ENCODE assay signal across 7 cellular contexts in genomic region chrX:56365171-56365570, GRCh38.
DNase-seq lines count a peak whose midpoint lies in the region; ATAC-seq and FAIRE-seq lines count a peak whose summit lies in the region.
"Not testable (repeated sequence)": the region's sequence is repeated elsewhere in the genome, so short reads cannot be mapped to it uniquely, and the experiment has no call there.

No MANE protein-coding gene starts in this region.

- not testable (repeated sequence) for H3K9me3 ChIP-seq in small intestine (ENCODE audit: control insufficient read depth, low read depth)

- peaks cover 45% of the 10 kb centered on the region for H3K4me1 Mint-ChIP-seq in activated CD4-positive, alpha-beta T cell treated with anti-CD3 and anti-CD28 coated beads for 36 hours
- H3K4me1 Mint-ChIP-seq in activated CD8-positive, alpha-beta T cell treated with anti-CD3 and anti-CD28 coated beads, Interleukin-2, amount 10 ng/mL, durations not matched to agents 7 days and 5 days (ENCODE audit: low read depth): peaks cover 60% of the 10 kb centered on the region
- peaks cover 31% of the 10 kb centered on the region for H3K4me1 Mint-ChIP-seq in activated T-helper 17 cell treated with anti-CD3 and anti-CD28 coated beads, Interleukin-2, amount 50 U/mL, for 72 hours
- H3K4me1 Mint-ChIP-seq in activated naive CD8-positive, alpha-beta T cell (ENCODE audit: low read depth): peaks cover 50% of the 10 kb centered on the region
- H3K4me1 Mint-ChIP-seq in effector memory CD8-positive, alpha-beta T cell (ENCODE audit: low read depth in 2 of 2): peaks cover 3 to 22% of the 10 kb centered on the region in 2 donors

- H3K4me1 ChIP-seq in small intestine (ENCODE audit: control insufficient read depth in 2 of 2, insufficient read depth in 1 of 2, low read depth in 1 of 2, low read length in 1 of 2): not testable (repeated sequence)

- intact Hi-C loops in activated CD4-positive, alpha-beta T cell treated with anti-CD3 and anti-CD28 coated beads for 36 hours (cut with DNase I, micrococcal nuclease): not testable (repeated sequence)

- not testable (repeated sequence) for H3K36me3 ChIP-seq in small intestine (ENCODE audit: control insufficient read depth in 2 of 2, insufficient read depth in 2 of 2, low read length in 2 of 2)

- H3K36me3 Mint-ChIP-seq in activated CD4-positive, alpha-beta T cell treated with anti-CD3 and anti-CD28 coated beads for 36 hours (ENCODE audit: low read depth); activated T-helper 17 cell treated with anti-CD3 and anti-CD28 coated beads, Interleukin-2, amount 50 U/mL, for 72 hours (ENCODE audit: low read depth); activated naive CD8-positive, alpha-beta T cell; effector memory CD8-positive, alpha-beta T cell (ENCODE audit: insufficient read depth): not testable (repeated sequence)
- H3K36me3 Mint-ChIP-seq in activated CD8-positive, alpha-beta T cell treated with anti-CD3 and anti-CD28 coated beads, Interleukin-2, amount 10 ng/mL, durations not matched to agents 7 days and 5 days (ENCODE audit: low read depth): peaks cover 25% of the 10 kb centered on the region

- WGBS in small intestine, 3 donors: 54 to 86% (median 74%) methylated on average over 2 of the region's 2 CpGs

- FAIRE-seq in GM18507 (lab: Jason Lieb, UNC) (peak; percentile 52), small intestine (lab: Jason Lieb, UNC) (peak; percentile 30)

- H3K27ac Mint-ChIP-seq in activated CD4-positive, alpha-beta T cell treated with anti-CD3 and anti-CD28 coated beads for 36 hours: peak overlapping the region; percentile 89
- H3K27ac Mint-ChIP-seq in activated CD8-positive, alpha-beta T cell treated with anti-CD3 and anti-CD28 coated beads, Interleukin-2, amount 10 ng/mL, durations not matched to agents 7 days and 5 days: peak overlapping the region; percentile 89
- peak overlapping the region; percentile 82 for H3K27ac Mint-ChIP-seq in activated T-helper 17 cell treated with anti-CD3 and anti-CD28 coated beads, Interleukin-2, amount 50 U/mL, for 72 hours
- H3K27ac Mint-ChIP-seq in activated naive CD8-positive, alpha-beta T cell: peak overlapping the region; percentile 90
- peak overlapping the region; percentile 14 to 89 for H3K27ac Mint-ChIP-seq in effector memory CD8-positive, alpha-beta T cell

- H3K9me3 Mint-ChIP-seq in activated CD4-positive, alpha-beta T cell treated with anti-CD3 and anti-CD28 coated beads for 36 hours (ENCODE audit: low read depth); activated CD8-positive, alpha-beta T cell treated with anti-CD3 and anti-CD28 coated beads, Interleukin-2, amount 10 ng/mL, durations not matched to agents 7 days and 5 days (ENCODE audit: insufficient read depth); activated T-helper 17 cell treated with anti-CD3 and anti-CD28 coated beads, Interleukin-2, amount 50 U/mL, for 72 hours; activated naive CD8-positive, alpha-beta T cell (ENCODE audit: low read depth); effector memory CD8-positive, alpha-beta T cell: not testable (repeated sequence)

- POLR2A ChIA-PET in activated CD4-positive, alpha-beta T cell treated with anti-CD3 and anti-CD28 coated beads for 36 hours (lab: Charles Lee): interaction anchor here (0.7 kb wide), 1 partner anchor 93 kb away, joined by 3 read pairs; no protein-coding TSS in a partner anchor
- POLR2A ChIA-PET in activated CD8-positive, alpha-beta T cell treated with anti-CD3 and anti-CD28 coated beads, Interleukin-2, amount 10 ng/mL, durations not matched to agents 7 days and 5 days (lab: Charles Lee): not testable (repeated sequence)

- H3K4me3 ChIP-seq in small intestine (ENCODE audit: low read depth in 1 of 2, low read length in 2 of 2): not testable (repeated sequence)

- not testable (repeated sequence) for ATAC-seq in activated CD4-positive, alpha-beta T cell treated with anti-CD3 and anti-CD28 coated beads for 36 hours; activated CD8-positive, alpha-beta T cell treated with anti-CD3 and anti-CD28 coated beads, Interleukin-2, amount 10 ng/mL, durations not matched to agents 7 days and 5 days; activated T-helper 17 cell treated with anti-CD3 and anti-CD28 coated beads, Interleukin-2, amount 50 U/mL, for 72 hours (replicated peaks); effector memory CD8-positive, alpha-beta T cell (replicated peaks)

- peak overlapping the region; percentile 32 for H3K4me3 Mint-ChIP-seq in activated CD4-positive, alpha-beta T cell treated with anti-CD3 and anti-CD28 coated beads for 36 hours
- peak overlapping the region; percentile 70 for H3K4me3 Mint-ChIP-seq in activated CD8-positive, alpha-beta T cell treated with anti-CD3 and anti-CD28 coated beads, Interleukin-2, amount 10 ng/mL, durations not matched to agents 7 days and 5 days
- peak overlapping the region; percentile 77 for H3K4me3 Mint-ChIP-seq in activated T-helper 17 cell treated with anti-CD3 and anti-CD28 coated beads, Interleukin-2, amount 50 U/mL, for 72 hours
- H3K4me3 Mint-ChIP-seq in activated naive CD8-positive, alpha-beta T cell: peak overlapping the region; percentile 58
- peak overlapping the region; percentile 3 to 63 for H3K4me3 Mint-ChIP-seq in effector memory CD8-positive, alpha-beta T cell

- not testable (repeated sequence) for H3K27me3 ChIP-seq in small intestine (ENCODE audit: control insufficient read depth in 2 of 2, insufficient read depth in 2 of 2, low read length in 2 of 2)

- H3K27ac ChIP-seq in small intestine (ENCODE audit: low read depth in 1 of 2, low read length in 1 of 2): not testable (repeated sequence)

- CTCF ChIA-PET in activated CD4-positive, alpha-beta T cell treated with anti-CD3 and anti-CD28 coated beads for 36 hours (lab: Charles Lee): not testable (repeated sequence)
- CTCF ChIA-PET in activated CD8-positive, alpha-beta T cell treated with anti-CD3 and anti-CD28 coated beads, Interleukin-2, amount 10 ng/mL, durations not matched to agents 7 days and 5 days (lab: Charles Lee): interaction anchor here (0.7 kb wide), 1 partner anchor 37 kb away, joined by 3 read pairs; no protein-coding TSS in a partner anchor

- H3K27me3 Mint-ChIP-seq in activated CD4-positive, alpha-beta T cell treated with anti-CD3 and anti-CD28 coated beads for 36 hours; activated CD8-positive, alpha-beta T cell treated with anti-CD3 and anti-CD28 coated beads, Interleukin-2, amount 10 ng/mL, durations not matched to agents 7 days and 5 days (ENCODE audit: low read depth); activated T-helper 17 cell treated with anti-CD3 and anti-CD28 coated beads, Interleukin-2, amount 50 U/mL, for 72 hours; activated naive CD8-positive, alpha-beta T cell; effector memory CD8-positive, alpha-beta T cell: not testable (repeated sequence)

- not testable (repeated sequence) for DNase-seq in GM18507 (ENCODE audit: extremely low spot score, insufficient read length, low read depth); activated CD4-positive, alpha-beta T cell treated with anti-CD3 and anti-CD28 coated beads for 36 hours; activated CD8-positive, alpha-beta T cell treated with anti-CD3 and anti-CD28 coated beads, Interleukin-2, amount 10 ng/mL, durations not matched to agents 7 days and 5 days; effector memory CD8-positive, alpha-beta T cell; small intestine
